8 cellular contexts compared by ENCODE assay signal in genomic region chr6:90294614-90294988, GRCh38. TPM values are rescaled to one million over a fixed set of nuclear protein-coding genes. Genes with fewer than 3 reads are reported as not detected.
DNase-seq lines count a peak whose midpoint lies in the region; ATAC-seq, FAIRE-seq and TF ChIP-seq lines count a peak whose summit lies in the region.

No MANE protein-coding gene starts in this region.

- H3K27ac ChIP-seq in liver (ENCODE audit: low read depth in 1 of 2, low read length in 2 of 2) = peak overlapping the region; percentile 77 to 81
- no peak overlapping the region for H3K27ac ChIP-seq in HepG2 (ENCODE audit: extremely low read length, insufficient read depth, low read length)
- H3K27ac ChIP-seq in thoracic aorta = peak overlapping the region in 1 of 2 donors; percentile 87

- H3K27ac Mint-ChIP-seq in activated naive CD4-positive, alpha-beta T cell treated with anti-CD3 and anti-CD28 coated beads, Interleukin-2, amount 50 U/mL, for 24 hours = peak overlapping the region; percentile 100

- no peak overlapping the region for H2AFZ ChIP-seq in HepG2 (ENCODE audit: low read length)

- no peaks in the 10 kb centered on the region for H4K20me1 ChIP-seq in HepG2 (ENCODE audit: insufficient read depth, low read length)

- TF ChIP-seq CTCF in liver (IDR thresholded peaks at IDR 0.05; ENCODE audit: low read depth, low read length, missing input control) (no peak), HepG2 (CRISPR knock-in tag; IDR thresholded peaks at IDR 0.05) (no peak), thoracic aorta (IDR thresholded peaks at IDR 0.05) (no peak)

- TF ChIP-seq RAD21 in liver (IDR thresholded peaks at IDR 0.05) (no peak), HepG2 (CRISPR knock-in tag; IDR thresholded peaks at IDR 0.05) (no peak)

- H3K9me3 ChIP-seq in liver (ENCODE audit: control insufficient read depth in 4 of 4, low read length in 3 of 4) = no peaks in the 10 kb centered on the region
- H3K9me3 ChIP-seq in HepG2 (ENCODE audit: low read length) = no peaks in the 10 kb centered on the region
- H3K9me3 ChIP-seq in thoracic aorta = no peaks in the 10 kb centered on the region

- H3K4me1 Mint-ChIP-seq in activated naive CD4-positive, alpha-beta T cell treated with anti-CD3 and anti-CD28 coated beads, Interleukin-2, amount 50 U/mL, for 24 hours = peaks cover 58% of the 10 kb centered on the region

- intact Hi-C loops in HepG2 (cut with micrococcal nuclease; ENCODE audit: unreplicated experiment) = loop anchor here (5.0 kb wide), 1 partner anchor 352 kb away; no protein-coding TSS in a partner anchor

- H3K9me3 Mint-ChIP-seq in activated naive CD4-positive, alpha-beta T cell treated with anti-CD3 and anti-CD28 coated beads, Interleukin-2, amount 50 U/mL, for 24 hours = no peaks in the 10 kb centered on the region

- H3K27me3 ChIP-seq in liver (ENCODE audit: control insufficient read depth in 4 of 4, insufficient read depth in 4 of 4, low read length in 3 of 4) (no peaks in the 10 kb centered on the region), HepG2 (ENCODE audit: control insufficient read depth in 1 of 2, insufficient read depth in 2 of 2, low read length in 2 of 2) (peaks cover 10 to 78% of the 10 kb centered on the region in 2 experiments), thoracic aorta (replicated peaks; ENCODE audit: insufficient read depth) (no peaks in the 10 kb centered on the region)

- no peaks in the 10 kb centered on the region for H3K27me3 Mint-ChIP-seq in activated naive CD4-positive, alpha-beta T cell treated with anti-CD3 and anti-CD28 coated beads, Interleukin-2, amount 50 U/mL, for 24 hours

- H3K4me3 ChIP-seq in liver (ENCODE audit: low read depth in 1 of 3, low read length in 3 of 3) = peak overlapping the region; percentile 83 to 93 (median 88)
- H3K4me3 ChIP-seq in HepG2 (replicated peaks in 1 of 3; ENCODE audit: insufficient read depth in 1 of 3, low read depth in 2 of 3, low read length in 3 of 3) = no peak overlapping the region
- H3K4me3 ChIP-seq in thoracic aorta = peak overlapping the region; percentile 90

- H3K4me2 ChIP-seq in HepG2 (ENCODE audit: low read depth, low read length) = no peak overlapping the region

- H3K79me2 ChIP-seq in HepG2 (ENCODE audit: insufficient read depth, low read length) = no peaks in the 10 kb centered on the region

- H3K9ac ChIP-seq in liver (ENCODE audit: low read depth in 1 of 2, low read length in 2 of 2) = peak overlapping the region; percentile 49 to 90
- H3K9ac ChIP-seq in HepG2 (ENCODE audit: insufficient read depth, low read depth, low read length) = no peak overlapping the region

- no TSS peak for BruUV-seq in HepG2 (replicated peaks; lab: Mats Ljungman, UMichigan)

- ATAC-seq in HepG2 (no peak), thoracic aorta (ENCODE audit: insufficient number of reproducible peaks, low FRiP score, low read depth) (no peak), GM21381 (IDR thresholded peaks at IDR 0.05; ENCODE audit: unreplicated experiment) (no peak), GM18502 (IDR thresholded peaks at IDR 0.05; ENCODE audit: poor library complexity, unreplicated experiment) (no peak)

- peaks cover 23% of the 10 kb centered on the region for H3K36me3 Mint-ChIP-seq in activated naive CD4-positive, alpha-beta T cell treated with anti-CD3 and anti-CD28 coated beads, Interleukin-2, amount 50 U/mL, for 24 hours

- no peak for TF ChIP-seq POLR2A in HepG2 (IDR thresholded peaks at IDR 0.05; ENCODE audit: insufficient read depth in 1 of 2, low read depth in 2 of 2, low read length in 2 of 2)

- DNase-seq in HepG2 (ENCODE audit: low spot score) = no peak
- peak; percentile 64 for DNase-seq in left kidney (ENCODE audit: low read depth, low spot score)
- DNase-seq in thoracic aorta (ENCODE audit: low spot score) = no peak
- DNase-seq in GM19240 (ENCODE audit: insufficient read length, low spot score) = no peak

- peaks cover 8 to 56% (median 44%) of the 10 kb centered on the region in 4 donors for H3K4me1 ChIP-seq in liver (ENCODE audit: control insufficient read depth in 4 of 4, insufficient read depth in 4 of 4, low read length in 3 of 4)
- H3K4me1 ChIP-seq in HepG2 (ENCODE audit: insufficient read depth, low read length) = peaks cover 16% of the 10 kb centered on the region
- H3K4me1 ChIP-seq in thoracic aorta (ENCODE audit: control insufficient read depth in 1 of 2, low read depth in 2 of 2) = peaks cover 0 to 15% of the 10 kb centered on the region in 2 donors

- H3K36me3 ChIP-seq in liver (ENCODE audit: control insufficient read depth in 4 of 4, insufficient read depth in 3 of 4, low read depth in 1 of 4, low read length in 3 of 4) (no peaks in the 10 kb centered on the region), HepG2 (replicated peaks in 1 of 2; ENCODE audit: control insufficient read depth in 1 of 2, insufficient read depth in 2 of 2, low read length in 2 of 2) (no peaks in the 10 kb centered on the region), thoracic aorta (no peaks in the 10 kb centered on the region)

- in situ Hi-C loops in HepG2 (cut with HindIII; ENCODE audit: extremely low pct_ligation_motif_present, low pct_unique_long_range_greater_than_20kb) = loop anchor here (25.0 kb wide), 1 partner anchor 193 kb away; no protein-coding TSS in a partner anchor

- TF ChIP-seq EP300 in HepG2 (IDR thresholded peaks at IDR 0.05; ENCODE audit: low read depth in 2 of 2, low read length in 2 of 2) (no peak), HepG2 (CRISPR knock-in tag; IDR thresholded peaks at IDR 0.05; ENCODE audit: borderline replicate concordance) (no peak)

- CTCF ChIA-PET in HepG2 (lab: Yijun Ruan, JAX; ENCODE audit: low intra/inter-chr PET ratio, low total read pairs) = no interaction called here

- FAIRE-seq in HepG2 (lab: Jason Lieb, UNC) = no peak

- POLR2A ChIA-PET in HepG2 (lab: Yijun Ruan, JAX) = no interaction called here

- H3K4me3 Mint-ChIP-seq in activated naive CD4-positive, alpha-beta T cell treated with anti-CD3 and anti-CD28 coated beads, Interleukin-2, amount 50 U/mL, for 24 hours = peak overlapping the region; percentile 96

- WGBS in liver = 21% methylated on average over 15 of the region's 15 CpGs
- 13% methylated on average over 14 of the region's 15 CpGs for WGBS in HepG2 (ENCODE audit: low lambda C conversion rate)

TF ChIP-seq in liver, 16 proteins besides CTCF, POLR2A, EP300 and RAD21 (continues in another document):
- no peak for TF ChIP-seq HNF4A (conservative IDR thresholded peaks at IDR 0.05)
- TF ChIP-seq HNF4G (IDR thresholded peaks at IDR 0.05) = no peak
- no peak for TF ChIP-seq NR2F2 (IDR thresholded peaks at IDR 0.05)
- TF ChIP-seq SP1 (IDR thresholded peaks at IDR 0.05) = no peak
- no peak for TF ChIP-seq RXRA (IDR thresholded peaks at IDR 0.05)
- TF ChIP-seq YY1 (IDR thresholded peaks at IDR 0.05) = no peak
- no peak for TF ChIP-seq JUND (IDR thresholded peaks at IDR 0.05)
- no peak for TF ChIP-seq FOXA2 (IDR thresholded peaks at IDR 0.05)
- TF ChIP-seq ATF3 (IDR thresholded peaks at IDR 0.05) = no peak
- no peak for TF ChIP-seq EGR1 (IDR thresholded peaks at IDR 0.05; ENCODE audit: low read depth in 2 of 2)

TF ChIP-seq in HepG2, 621 proteins besides CTCF, POLR2A, EP300 and RAD21 (continues in another document):
- TF ChIP-seq ATF1 (CRISPR knock-in tag; IDR thresholded peaks at IDR 0.05) = no peak

RNA-seq across cellular contexts. Expression of gene BACH2, which starts 2.0 kb away (rescaled TPM):
- total RNA-seq in liver (1 to 10 TPM; 1.9 to 3.7 TPM), HepG2 (2016; rRNA removed; fragmentation: Illumina TruSeq; extraction: Trizol) (not detected in 2 replicates), thoracic aorta (10 to 100 TPM in 1 of 2 donors, 1 to 10 TPM in 1; 6.1 to 17.8 TPM)
- polyA plus RNA-seq in liver (1 to 10 TPM; 1.9 to 2.0 TPM), HepG2 (2011; rRNA removed) (0.01 TPM in 1 of 2 replicates, not detected in the other)
- not detected in 2 replicates for total RNA-seq in HepG2 (2016; cell fraction: cytosol; rRNA removed; fragmentation: Illumina TruSeq; extraction: Trizol; ENCODE audit: low read depth)
- not detected in 2 replicates for total RNA-seq in HepG2 (2016; cell fraction: insoluble cytoplasmic fraction; rRNA removed; fragmentation: Illumina TruSeq; extraction: Trizol)
- total RNA-seq in HepG2 (2016; cell fraction: membrane; rRNA removed; fragmentation: Illumina TruSeq; extraction: Trizol) = not detected in 2 replicates
- not detected in 2 replicates for total RNA-seq in HepG2 (2016; cell fraction: nucleus; rRNA removed; fragmentation: Illumina TruSeq; extraction: Trizol)
- polyA plus RNA-seq in HepG2 (2011; cell fraction: cytosol; rRNA removed) = 0.01 TPM in 1 of 2 replicates, not detected in the other
- polyA plus RNA-seq in HepG2 (2011; cell fraction: nucleus; rRNA removed) = 0.24 TPM in 1 of 2 replicates, not detected in the other
- polyA plus RNA-seq in HepG2 (2012) = 0.07 TPM in 1 of 2 replicates, not detected in the other
- not detected in 2 replicates for polyA plus RNA-seq in HepG2 (2016; cell fraction: cytosol; fragmentation: Illumina TruSeq; extraction: Trizol; ENCODE audit: low read depth)
- polyA plus RNA-seq in HepG2 (2016; cell fraction: insoluble cytoplasmic fraction; fragmentation: Illumina TruSeq; extraction: Trizol; ENCODE audit: low read depth) = not detected in 2 replicates
- not detected in 2 replicates for polyA plus RNA-seq in HepG2 (2016; cell fraction: membrane; fragmentation: Illumina TruSeq; extraction: Trizol; ENCODE audit: low read depth)
- not detected in 2 replicates for polyA plus RNA-seq in HepG2 (2016; cell fraction: nucleus; fragmentation: Illumina TruSeq; extraction: Trizol; ENCODE audit: insufficient read depth, low read depth)
- polyA minus RNA-seq in HepG2 (2011; rRNA and poly(A)+ RNA removed; ENCODE audit: low replicate concordance) = 0.02 TPM in 1 of 2 replicates, not detected in the other
- not detected in 2 replicates for polyA minus RNA-seq in HepG2 (2011; cell fraction: cytosol; rRNA and poly(A)+ RNA removed)
- polyA minus RNA-seq in HepG2 (2011; cell fraction: nucleus; rRNA and poly(A)+ RNA removed) = under 0.01 and 0.13 TPM in 2 replicates

Comparison
In these comparisons a context has a peak if more than half of its experiments do, and no peak if none do; other contexts are left out.
1. H3K4me3 ChIP-seq: peak in liver (3 of 3) and thoracic aorta (single experiment); none in HepG2 (0 of 3).